18 cellular contexts compared by ENCODE assay signal in the genomic region with DNA sequence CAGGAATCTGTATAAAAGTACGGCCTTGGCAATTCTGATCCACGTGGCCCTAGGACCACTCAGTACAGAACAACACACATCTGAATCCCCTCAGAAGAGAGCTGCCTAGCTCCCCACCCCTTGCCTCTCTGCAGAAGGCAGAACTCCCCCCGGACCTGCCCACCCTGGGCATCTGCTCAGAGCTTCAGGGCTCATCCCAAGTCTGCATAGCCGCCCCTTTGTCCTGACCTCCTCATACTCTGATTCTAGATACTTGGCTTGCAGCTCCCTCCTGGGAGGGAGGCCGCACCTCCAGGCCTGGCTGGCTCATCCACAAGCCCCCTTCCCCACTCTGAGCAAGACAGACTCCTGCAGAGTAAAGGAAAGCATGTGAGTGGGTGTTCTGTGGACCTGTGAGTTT. TPM values are rescaled to one million over a fixed set of nuclear protein-coding genes. Genes with fewer than 3 reads are reported as not detected.
"Had no signal": no experiment of that assay in that cellular context is flagged by ENCODE, and none has a peak within 500 bp of the region (broad histone marks: within the 10 kb centered on the region; RNA-seq: fewer than 3 reads in every experiment).

No MANE protein-coding gene starts in this region.

- DNase-seq: cortex of kidney; effector memory CD4-positive, alpha-beta T cell; gastrocnemius medialis; heart right ventricle; kidney glomerular epithelial cell; mucosa of descending colon; naive thymus-derived CD8-positive, alpha-beta T cell; right cardiac atrium; stimulated activated CD4-positive, alpha-beta T cell treated with anti-CD3 and anti-CD28 coated beads, Interleukin-15, amount 100 ng/mL, for 24 hours; stimulated activated CD4-positive, alpha-beta T cell treated with anti-CD3 and anti-CD28 coated beads, Interleukin-1b, Interleukin-23, amount 100 ng/mL, for 48 hours; stimulated activated naive CD8-positive, alpha-beta T cell treated with anti-CD3 and anti-CD28 coated beads, Interleukin-15, Interleukin-2, amounts not matched to agents 100 U/mL and 50 U/mL, for 24 hours; testis had no signal

- H3K36me3 ChIP-seq: esophagus muscularis mucosa, gastrocnemius medialis, heart right ventricle, tibial nerve had no signal

- H3K27me3 ChIP-seq: gastrocnemius medialis, testis, tibial nerve had no signal

- H3K27ac ChIP-seq: epithelial cell of prostate, esophagus muscularis mucosa, gastrocnemius medialis, heart right ventricle, testis, tibial nerve had no signal

- H3K4me3 Mint-ChIP-seq: naive thymus-derived CD8-positive, alpha-beta T cell had no signal

- ATAC-seq: gastrocnemius medialis; heart right ventricle; mucosa of descending colon; naive thymus-derived CD8-positive, alpha-beta T cell; right cardiac atrium; stimulated activated naive CD8-positive, alpha-beta T cell treated with anti-CD3 and anti-CD28 coated beads, Interleukin-15, Interleukin-2, amounts not matched to agents 100 U/mL and 50 U/mL, for 24 hours had no signal

- H3K9me3 Mint-ChIP-seq: naive thymus-derived CD8-positive, alpha-beta T cell had no signal

- H3K9me3 ChIP-seq: esophagus muscularis mucosa, gastrocnemius medialis, heart right ventricle, mucosa of descending colon, testis, tibial nerve had no signal

- H3K27ac Mint-ChIP-seq: progenitor cell of endocrine pancreas had no signal

- H3K4me3 ChIP-seq: esophagus muscularis mucosa, gastrocnemius medialis, heart right ventricle, mucosa of descending colon, testis, tibial nerve had no signal

- H3K36me3 Mint-ChIP-seq: naive thymus-derived CD8-positive, alpha-beta T cell had no signal

- H3K4me1 ChIP-seq: esophagus muscularis mucosa, gastrocnemius medialis, testis had no signal

- H3K4me1 Mint-ChIP-seq: naive thymus-derived CD8-positive, alpha-beta T cell had no signal

RNA-seq across cellular contexts. Expression of gene GRID1, which starts 49.6 kb away (rescaled TPM):
- total RNA-seq: fibroblast of villous mesenchyme; lung microvascular endothelial cell; naive thymus-derived CD8-positive, alpha-beta T cell had no signal
- polyA plus RNA-seq: naive thymus-derived CD8-positive, alpha-beta T cell had no signal
